Comparison of ENCODE assay signal across 1 cellular context in genomic region chr15:79310985-79311900, GRCh38.
TF ChIP-seq lines count a peak whose summit lies in the region.

TMED3 (plus strand) TSS chr15:79311112; CDS start chr15:79311250, 138 bp downstream.

TF ChIP-seq in GM12878, 131 proteins besides CTCF, POLR2A, EP300 and RAD21 (continued from another document):
- no peak for TF ChIP-seq ZBTB33 (IDR thresholded peaks at IDR 0.05)
- TF ChIP-seq GABPA (IDR thresholded peaks at IDR 0.05; ENCODE audit: low read depth): peak; percentile 41; the same call in 1 of the 2 replicates
- TF ChIP-seq BHLHE40 (IDR thresholded peaks at IDR 0.05; ENCODE audit: borderline replicate concordance in 1 of 2, low read depth in 2 of 2, low read length in 1 of 2): peak in 1 of 2 experiments; percentile 62; a peak in 2 of 4 replicates
- peak; percentile 25; the same call in 1 of the 2 replicates for TF ChIP-seq SIN3A (IDR thresholded peaks at IDR 0.05; ENCODE audit: low read depth, low read length)
- no peak for TF ChIP-seq ATF7 (IDR thresholded peaks at IDR 0.05; ENCODE audit: low read depth)
- peak; percentile 26 for TF ChIP-seq E4F1 (IDR thresholded peaks at IDR 0.05; ENCODE audit: borderline replicate concordance, partially characterized antibody)
- peak; percentile 62; the same call in 1 of the 2 replicates for TF ChIP-seq TAF1 (IDR thresholded peaks at IDR 0.05; ENCODE audit: borderline replicate concordance, low read depth, low read length)
- peak; percentile 65 for TF ChIP-seq LARP7 (IDR thresholded peaks at IDR 0.05)
- TF ChIP-seq MLLT1 (IDR thresholded peaks at IDR 0.05): no peak
- TF ChIP-seq PAX5 (IDR thresholded peaks at IDR 0.05; ENCODE audit: borderline replicate concordance, low read depth, low read length): 0 out of 2 replicates have a peak, but pooled peaks have one; percentile 22
- no peak for TF ChIP-seq ZZZ3 (IDR thresholded peaks at IDR 0.05; ENCODE audit: control insufficient read depth, insufficient read length, low read depth)
- 0 out of 2 replicates have a peak, but pooled peaks have one; percentile 32 for TF ChIP-seq CHD2 (IDR thresholded peaks at IDR 0.05; ENCODE audit: borderline replicate concordance, low read depth, low read length)
- no peak for TF ChIP-seq IRF5 (IDR thresholded peaks at IDR 0.05; ENCODE audit: borderline replicate concordance)
- TF ChIP-seq CBFB (IDR thresholded peaks at IDR 0.05; ENCODE audit: low read depth): no peak
- 0 out of 2 replicates have a peak, but pooled peaks have one; percentile 47 for TF ChIP-seq CREB1 (IDR thresholded peaks at IDR 0.05; ENCODE audit: low read depth)
- TF ChIP-seq NKRF (conservative IDR thresholded peaks at IDR 0.05): peak; percentile 51
- TF ChIP-seq IKZF1 (conservative IDR thresholded peaks at IDR 0.05): peak; percentile 94
- TF ChIP-seq, protein P1, sequence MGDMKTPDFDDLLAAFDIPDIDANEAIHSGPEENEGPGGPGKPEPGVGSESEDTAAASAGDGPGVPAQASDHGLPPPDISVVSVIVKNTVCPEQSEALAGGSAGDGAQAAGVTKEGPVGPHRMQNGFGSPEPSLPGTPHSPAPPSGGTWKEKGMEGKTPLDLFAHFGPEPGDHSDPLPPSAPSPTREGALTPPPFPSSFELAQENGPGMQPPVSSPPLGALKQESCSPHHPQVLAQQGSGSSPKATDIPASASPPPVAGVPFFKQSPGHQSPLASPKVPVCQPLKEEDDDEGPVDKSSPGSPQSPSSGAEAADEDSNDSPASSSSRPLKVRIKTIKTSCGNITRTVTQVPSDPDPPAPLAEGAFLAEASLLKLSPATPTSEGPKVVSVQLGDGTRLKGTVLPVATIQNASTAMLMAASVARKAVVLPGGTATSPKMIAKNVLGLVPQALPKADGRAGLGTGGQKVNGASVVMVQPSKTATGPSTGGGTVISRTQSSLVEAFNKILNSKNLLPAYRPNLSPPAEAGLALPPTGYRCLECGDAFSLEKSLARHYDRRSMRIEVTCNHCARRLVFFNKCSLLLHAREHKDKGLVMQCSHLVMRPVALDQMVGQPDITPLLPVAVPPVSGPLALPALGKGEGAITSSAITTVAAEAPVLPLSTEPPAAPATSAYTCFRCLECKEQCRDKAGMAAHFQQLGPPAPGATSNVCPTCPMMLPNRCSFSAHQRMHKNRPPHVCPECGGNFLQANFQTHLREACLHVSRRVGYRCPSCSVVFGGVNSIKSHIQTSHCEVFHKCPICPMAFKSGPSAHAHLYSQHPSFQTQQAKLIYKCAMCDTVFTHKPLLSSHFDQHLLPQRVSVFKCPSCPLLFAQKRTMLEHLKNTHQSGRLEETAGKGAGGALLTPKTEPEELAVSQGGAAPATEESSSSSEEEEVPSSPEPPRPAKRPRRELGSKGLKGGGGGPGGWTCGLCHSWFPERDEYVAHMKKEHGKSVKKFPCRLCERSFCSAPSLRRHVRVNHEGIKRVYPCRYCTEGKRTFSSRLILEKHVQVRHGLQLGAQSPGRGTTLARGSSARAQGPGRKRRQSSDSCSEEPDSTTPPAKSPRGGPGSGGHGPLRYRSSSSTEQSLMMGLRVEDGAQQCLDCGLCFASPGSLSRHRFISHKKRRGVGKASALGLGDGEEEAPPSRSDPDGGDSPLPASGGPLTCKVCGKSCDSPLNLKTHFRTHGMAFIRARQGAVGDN (IDR thresholded peaks at IDR 0.05): peak; percentile 67
- no peak for TF ChIP-seq SIX5 (IDR thresholded peaks at IDR 0.05; ENCODE audit: low read depth, low read length, severe bottlenecking)
- TF ChIP-seq RFX5 (IDR thresholded peaks at IDR 0.05; ENCODE audit: low read depth, low read length): no peak
- 0 out of 2 replicates have a peak, but pooled peaks have one; percentile 22 for TF ChIP-seq BACH1 (IDR thresholded peaks at IDR 0.05; ENCODE audit: borderline replicate concordance)
- TF ChIP-seq RB1 (IDR thresholded peaks at IDR 0.05; ENCODE audit: borderline replicate concordance): peak; percentile 52; the same call in 1 of the 2 replicates
- no peak for TF ChIP-seq CHD1 (IDR thresholded peaks at IDR 0.05; ENCODE audit: low read depth, low read length)
- TF ChIP-seq, protein P2, sequence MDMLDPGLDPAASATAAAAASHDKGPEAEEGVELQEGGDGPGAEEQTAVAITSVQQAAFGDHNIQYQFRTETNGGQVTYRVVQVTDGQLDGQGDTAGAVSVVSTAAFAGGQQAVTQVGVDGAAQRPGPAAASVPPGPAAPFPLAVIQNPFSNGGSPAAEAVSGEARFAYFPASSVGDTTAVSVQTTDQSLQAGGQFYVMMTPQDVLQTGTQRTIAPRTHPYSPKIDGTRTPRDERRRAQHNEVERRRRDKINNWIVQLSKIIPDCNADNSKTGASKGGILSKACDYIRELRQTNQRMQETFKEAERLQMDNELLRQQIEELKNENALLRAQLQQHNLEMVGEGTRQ (IDR thresholded peaks at IDR 0.05; ENCODE audit: borderline replicate concordance, low read depth, low read length): no peak
- TF ChIP-seq IRF3 (IDR thresholded peaks at IDR 0.05): 0 out of 2 replicates have a peak, but pooled peaks have one; percentile 15
- peak; percentile 75 for TF ChIP-seq MXI1 (IDR thresholded peaks at IDR 0.05; ENCODE audit: low read depth, low read length)
- TF ChIP-seq BCL3 (IDR thresholded peaks at IDR 0.05; ENCODE audit: borderline replicate concordance, insufficient read depth, low read depth, low read length, poor library complexity, severe bottlenecking): no peak
- TF ChIP-seq MYC (IDR thresholded peaks at IDR 0.05; ENCODE audit: insufficient read depth, insufficient read length, insufficient replicate concordance, low read length, severe bottlenecking): peak; percentile 68
- TF ChIP-seq GATAD2B (conservative IDR thresholded peaks at IDR 0.05; ENCODE audit: low read depth): peak; percentile 88; the same call in 1 of the 2 replicates
TF ChIP-seq in GM12878: peak in this region for 27.
